8 cellular contexts compared by ENCODE assay signal in genomic region chr1:15975805-15976680, GRCh38. TPM values are rescaled to one million over a fixed set of nuclear protein-coding genes. Genes with fewer than 3 reads are reported as not detected.
DNase-seq lines count a peak whose midpoint lies in the region; FAIRE-seq and TF ChIP-seq lines count a peak whose summit lies in the region.

Gene ZBTB17, minus strand, starts transcription at chr1:15976101. Its CDS starts 27,606 bp downstream, at chr1:15948495.

- POLR2A ChIA-PET in HEK293T (lab: Yijun Ruan, JAX) = interaction anchor here (0.5 to 2.7 kb wide), 18 partner anchors 9 to 713 kb away, joined by 3 to 13 read pairs (median 4); partner anchors contain the start of gene SPEN

- H3K36me3 ChIP-seq in neuronal stem cell (replicated peaks in 1 of 2; ENCODE audit: control insufficient read depth in 2 of 2, insufficient read depth in 2 of 2, low read length in 2 of 2) (peaks cover 13 to 23% of the 10 kb centered on the region in 2 donors), subcutaneous abdominal adipose tissue (ENCODE audit: control insufficient read depth in 5 of 5, insufficient read depth in 5 of 5, low read length in 5 of 5) (peaks cover 0 to 17% (median 12%) of the 10 kb centered on the region in 5 donors)

- H3K27me3 ChIP-seq in neuronal stem cell (ENCODE audit: control insufficient read depth in 3 of 3, insufficient read depth in 3 of 3, low read depth in 1 of 3, low read length in 3 of 3) = no peaks in the 10 kb centered on the region
- no peaks in the 10 kb centered on the region for H3K27me3 ChIP-seq in subcutaneous abdominal adipose tissue (ENCODE audit: control insufficient read depth in 5 of 5, insufficient read depth in 4 of 5, low read length in 5 of 5)

- H2AK5ac ChIP-seq in neuronal stem cell (ENCODE audit: low read depth, low read length) = no peak within 1 kb of the TSS

- peak within 1 kb of the TSS; percentile 85 for H3K9ac ChIP-seq in neuronal stem cell (ENCODE audit: low read depth, low read length, poor library complexity)
- peak within 1 kb of the TSS; percentile 56 to 89 (median 84) for H3K9ac ChIP-seq in subcutaneous abdominal adipose tissue (ENCODE audit: low read length in 5 of 5)

- DNase-seq in HEK293T (ENCODE audit: extremely low spot score) (peak; percentile 97), NAMALWA (ENCODE audit: low spot score) (peak; percentile 98), SK-MEL-5 (ENCODE audit: low read depth, low spot score) (peak; percentile 93), frontal cortex (ENCODE audit: low spot score in 2 of 2) (peak; percentile 87 to 88), neuronal stem cell (ENCODE audit: low spot score) (peak; percentile 93)
- DNase-seq in activated naive CD4-positive, alpha-beta T cell treated with Interleukin-2 at 50 U/mL for 16 hours = peak; percentile 97

- H4K8ac ChIP-seq in neuronal stem cell (ENCODE audit: low read depth, low read length) = no peak within 1 kb of the TSS

- H2BK120ac ChIP-seq in neuronal stem cell (ENCODE audit: low read depth, low read length) = no peak within 1 kb of the TSS

- peak within 1 kb of the TSS; percentile 72 for H3K4me2 ChIP-seq in neuronal stem cell (ENCODE audit: insufficient read depth, low read length, poor library complexity, severe bottlenecking)

- no peak within 1 kb of the TSS for H3K4ac ChIP-seq in neuronal stem cell (ENCODE audit: low read length)

- H3K18ac ChIP-seq in neuronal stem cell (ENCODE audit: low read length) = peak within 1 kb of the TSS; percentile 95

- peak within 1 kb of the TSS; percentile 76 for H3K27ac ChIP-seq in neuronal stem cell (replicated peaks; ENCODE audit: low read length)
- H3K27ac ChIP-seq in subcutaneous abdominal adipose tissue (ENCODE audit: low read depth, low read length) = peak within 1 kb of the TSS; percentile 67

- H2BK15ac ChIP-seq in neuronal stem cell (ENCODE audit: low read length) = no peak within 1 kb of the TSS

- H3K9me3 ChIP-seq in neuronal stem cell (replicated peaks in 1 of 2; ENCODE audit: control insufficient read depth in 2 of 2, insufficient read depth in 1 of 2, low read depth in 1 of 2, low read length in 2 of 2) = peaks cover 0 to 2% of the 10 kb centered on the region in 2 donors
- H3K9me3 ChIP-seq in subcutaneous abdominal adipose tissue (ENCODE audit: control insufficient read depth in 5 of 5, low read length in 5 of 5) = peaks cover 0 to 4% (median 0%) of the 10 kb centered on the region in 5 donors

- peak within 1 kb of the TSS; percentile 77 for H3K14ac ChIP-seq in neuronal stem cell (ENCODE audit: low read length)

- H4K91ac ChIP-seq in neuronal stem cell (ENCODE audit: low read depth, low read length, poor library complexity) = no peak within 1 kb of the TSS

- WGBS in neuronal stem cell (ENCODE audit: extremely low coverage in 2 of 2, insufficient read length in 2 of 2, insufficient replicate concordance in 1 of 2), 2 donors = no CpG with 5 or more reads among the region's 47 CpGs

- CTCF ChIA-PET in HEK293T (lab: Yijun Ruan, JAX) = interaction anchor here (0.6 to 2.6 kb wide), 2 partner anchors 184 to 214 kb away, joined by 3 to 11 read pairs; no protein-coding TSS in a partner anchor

- H3K23ac ChIP-seq in neuronal stem cell (ENCODE audit: low read depth, low read length, poor library complexity) = peak within 1 kb of the TSS; percentile 82

- no peak within 1 kb of the TSS for H2BK12ac ChIP-seq in neuronal stem cell (ENCODE audit: low read length)

- FAIRE-seq in G401.6 (lab: Jason Lieb, UNC) (peak; percentile 25), frontal cortex (lab: Jason Lieb, UNC) (no peak)

- peaks cover 3 to 7% of the 10 kb centered on the region in 2 donors for H3K4me1 ChIP-seq in neuronal stem cell (ENCODE audit: control insufficient read depth in 2 of 2, insufficient read depth in 1 of 2, low read depth in 1 of 2, low read length in 2 of 2)
- H3K4me1 ChIP-seq in subcutaneous abdominal adipose tissue (ENCODE audit: control insufficient read depth in 5 of 5, insufficient read depth in 5 of 5, low read length in 5 of 5) = peaks cover 0 to 16% (median 13%) of the 10 kb centered on the region in 5 donors

- in situ Hi-C loops in SK-MEL-5 (cut with HindIII; ENCODE audit: low pct_unique_long_range_greater_than_20kb, low sequenced_read_pairs) = no loop called here

- peaks cover 5% of the 10 kb centered on the region for H3K79me1 ChIP-seq in neuronal stem cell (ENCODE audit: low read depth, low read length)

- H2AFZ ChIP-seq in neuronal stem cell (ENCODE audit: low read length) = peak within 1 kb of the TSS; percentile 96

- H2BK5ac ChIP-seq in neuronal stem cell (ENCODE audit: low read length) = peak within 1 kb of the TSS; percentile 58

- H3K4me3 ChIP-seq in neuronal stem cell (ENCODE audit: low read length in 2 of 2) (peak within 1 kb of the TSS; percentile 59 to 93), subcutaneous abdominal adipose tissue (ENCODE audit: low read depth in 1 of 5, low read length in 5 of 5) (peak within 1 kb of the TSS; percentile 80 to 86 (median 84))

TF ChIP-seq in HEK293T, 16 proteins besides CTCF, POLR2A, EP300 and RAD21:
- no peak for TF ChIP-seq NFRKB (IDR thresholded peaks at IDR 0.05)
- no peak for TF ChIP-seq FOXM1 (IDR thresholded peaks at IDR 0.05; ENCODE audit: borderline replicate concordance)
- peak; percentile 88 for TF ChIP-seq ELF4 (IDR thresholded peaks at IDR 0.05)
- TF ChIP-seq BHLHE40 (IDR thresholded peaks at IDR 0.05; ENCODE audit: borderline replicate concordance) = no peak

RNA-seq across cellular contexts. Expression of gene ZBTB17, which starts in this region (rescaled TPM):
- total RNA-seq in SK-MEL-5 (2014; rRNA removed; shearing (Covaris generic)) = 30.6 and 35.5 TPM in 2 replicates
- polyA plus RNA-seq in SK-MEL-5 (2015; cell fraction: cytosol; rRNA removed) = 34.0 and 37.9 TPM in 2 replicates
- polyA plus RNA-seq in SK-MEL-5 (2015; cell fraction: nucleus; rRNA removed) = 165 and 166 TPM in 2 replicates
- 46.9 TPM for total RNA-seq in frontal cortex
- polyA plus RNA-seq in neuronal stem cell (2013, experiment 1 of 2) = 26.5 TPM
- polyA plus RNA-seq in neuronal stem cell (2013, experiment 2 of 2) = 28.4 TPM

Comparison
In these comparisons a context has a peak if more than half of its experiments do, and no peak if none do; other contexts are left out.
1. Peak in every context shown above with its lines: DNase-seq, H3K4me3 ChIP-seq and H3K27ac ChIP-seq.